8 cellular contexts compared by ENCODE assay signal in genomic region chr4:153154010-153154975, GRCh38. TPM values are rescaled to one million over a fixed set of nuclear protein-coding genes. Genes with fewer than 3 reads are reported as not detected.
DNase-seq lines count a peak whose midpoint lies in the region; ATAC-seq and TF ChIP-seq lines count a peak whose summit lies in the region.

No MANE protein-coding gene starts in this region.

- H3K4me1 ChIP-seq in ascending aorta, result peaks cover 3 to 6% of the 10 kb centered on the region in 2 donors
- H3K4me1 ChIP-seq in tibial nerve, result peaks cover 0 to 22% (median 7%) of the 10 kb centered on the region in 4 donors

- H3K27me3 ChIP-seq in ascending aorta (no peaks in the 10 kb centered on the region), tibial nerve (peaks cover 0 to 7% of the 10 kb centered on the region in 2 donors)

- 43 to 47% methylated on average over 15 of the region's 15 CpGs for WGBS in tibial nerve, 2 donors

- H3K4me3 ChIP-seq in ascending aorta (peak overlapping the region; percentile 70 to 75), tibial nerve (peak overlapping the region; percentile 41 to 74 (median 55))

- H3K9me3 ChIP-seq in ascending aorta, result no peaks in the 10 kb centered on the region
- no peaks in the 10 kb centered on the region for H3K9me3 ChIP-seq in tibial nerve

- ATAC-seq in HG02938 (IDR thresholded peaks at IDR 0.05; ENCODE audit: unreplicated experiment), result no peak

- H3K27ac ChIP-seq in ascending aorta (peak overlapping the region in 1 of 2 donors; percentile 70), tibial nerve (peak overlapping the region in 2 of 4 donors; percentile 1 to 79)

- intact Hi-C loops in ascending aorta (cut with DNase I), result no loop called here

- peak; percentile 16 for DNase-seq in SIG-M5 treated with dmso at 0.1 percent for 504 hours (lab: John Stamatoyannopoulos, UW; ENCODE audit: unreplicated experiment)
- DNase-seq in SIG-M5 (lab: John Stamatoyannopoulos, UW), result no peak
- peak; percentile 53 for DNase-seq in NCI-H2171 (lab: John Stamatoyannopoulos, UW)
- no peak for DNase-seq in ascending aorta (ENCODE audit: low spot score in 2 of 2)
- DNase-seq in left kidney (ENCODE audit: low read depth, low spot score), result peak; percentile 75
- no peak for DNase-seq in tibial nerve (ENCODE audit: low spot score in 2 of 2)
- DNase-seq in effector CD8-positive, alpha-beta T cell (lab: John Stamatoyannopoulos, UW), result no peak

- no peak for TF ChIP-seq POLR2A in tibial nerve (IDR thresholded peaks at IDR 0.05)

- no peak for TF ChIP-seq EP300 in tibial nerve (IDR thresholded peaks at IDR 0.05)

- H3K36me3 ChIP-seq in ascending aorta, result no peaks in the 10 kb centered on the region
- no peaks in the 10 kb centered on the region for H3K36me3 ChIP-seq in tibial nerve

- no peak for TF ChIP-seq CTCF in ascending aorta (IDR thresholded peaks at IDR 0.05)
- no peak for TF ChIP-seq CTCF in tibial nerve (IDR thresholded peaks at IDR 0.05)

RNA-seq across cellular contexts. Expression of gene TRIM2, which starts 50.0 kb away (rescaled TPM):
- 33.3 TPM for total RNA-seq in ascending aorta
- total RNA-seq in tibial nerve, result 10 to 100 TPM; 25.7 to 55.9 (median 42.5) TPM

Comparison
In these comparisons a context has a peak if more than half of its experiments do, and no peak if none do; other contexts are left out.
1. DNase-seq: peak in SIG-M5 treated with dmso at 0.1 percent for 504 hours (single experiment), NCI-H2171 (single experiment) and left kidney (single experiment); none in SIG-M5 (single experiment), ascending aorta (0 of 2), tibial nerve (0 of 2) and effector CD8-positive, alpha-beta T cell (single experiment).